In genomic region chrX:73827406-73827805, GRCh38 we compare ENCODE assay signal across 27 cellular contexts.
"Had no signal": no experiment of that assay in that cellular context is flagged by ENCODE, and none has a peak within 500 bp of the region (broad histone marks: within the 10 kb centered on the region; RNA-seq: fewer than 3 reads in every experiment).

No MANE protein-coding gene starts in this region.

- H3K9me3 Mint-ChIP-seq: stimulated activated effector memory CD8-positive, alpha-beta T cell treated with anti-CD3 and anti-CD28 coated beads, Interleukin-12 subunit alpha, Interleukin-12 subunit beta, amount 100 ng/mL, for 72 hours; stimulated activated memory B cell treated with anti-CD40 and anti-IgM and Interleukin-4, amounts not matched to agents 10 μg/mL and 1 μg/mL and 100 μg/mL, for 72 hours; stimulated activated naive B cell treated with anti-CD40 and anti-IgM and Interleukin-4, amounts not matched to agents 10 μg/mL and 1 μg/mL and 100 μg/mL, for 72 hours; type B pancreatic cell had no signal

- ATAC-seq: stimulated activated effector memory CD8-positive, alpha-beta T cell treated with anti-CD3 and anti-CD28 coated beads, Interleukin-12 subunit alpha, Interleukin-12 subunit beta, amount 100 ng/mL, for 72 hours; stimulated activated memory B cell treated with anti-CD40 and anti-IgM and Interleukin-4, amounts not matched to agents 10 μg/mL and 1 μg/mL and 100 μg/mL, for 72 hours; stimulated activated naive B cell treated with anti-CD40 and anti-IgM and Interleukin-4, amounts not matched to agents 10 μg/mL and 1 μg/mL and 100 μg/mL, for 72 hours; stimulated activated naive CD8-positive, alpha-beta T cell treated with anti-CD3 and anti-CD28 coated beads, Interleukin-15, Interleukin-2, amounts not matched to agents 100 U/mL and 50 U/mL, for 24 hours; upper lobe of right lung had no signal

- H3K27me3 Mint-ChIP-seq: stimulated activated memory B cell treated with anti-CD40 and anti-IgM and Interleukin-4, amounts not matched to agents 10 μg/mL and 1 μg/mL and 100 μg/mL, for 72 hours; stimulated activated naive B cell treated with anti-CD40 and anti-IgM and Interleukin-4, amounts not matched to agents 10 μg/mL and 1 μg/mL and 100 μg/mL, for 72 hours had no signal

- H3K36me3 Mint-ChIP-seq: stimulated activated effector memory CD8-positive, alpha-beta T cell treated with anti-CD3 and anti-CD28 coated beads, Interleukin-12 subunit alpha, Interleukin-12 subunit beta, amount 100 ng/mL, for 72 hours; stimulated activated memory B cell treated with anti-CD40 and anti-IgM and Interleukin-4, amounts not matched to agents 10 μg/mL and 1 μg/mL and 100 μg/mL, for 72 hours; type B pancreatic cell had no signal

- H3K27me3 ChIP-seq: stomach, suprapubic skin, testis, thyroid gland, tibial artery, tibial nerve, transverse colon, upper lobe of left lung, upper lobe of right lung, uterus, vagina had no signal

- H3K4me1 Mint-ChIP-seq: stimulated activated effector memory CD8-positive, alpha-beta T cell treated with anti-CD3 and anti-CD28 coated beads, Interleukin-12 subunit alpha, Interleukin-12 subunit beta, amount 100 ng/mL, for 72 hours; stimulated activated memory B cell treated with anti-CD40 and anti-IgM and Interleukin-4, amounts not matched to agents 10 μg/mL and 1 μg/mL and 100 μg/mL, for 72 hours; stimulated activated naive B cell treated with anti-CD40 and anti-IgM and Interleukin-4, amounts not matched to agents 10 μg/mL and 1 μg/mL and 100 μg/mL, for 72 hours had no signal

- H3K4me1 ChIP-seq: stomach, suprapubic skin, testis, thyroid gland, tibial artery, tibial nerve, transverse colon, upper lobe of right lung, uterus, vagina had no signal

- H3K27ac ChIP-seq: stomach, suprapubic skin, testis, thoracic aorta, thyroid gland, tibial artery, tibial nerve, transverse colon, upper lobe of left lung, upper lobe of right lung, uterus, vagina had no signal

- H3K9me3 ChIP-seq: stomach, suprapubic skin, testis, thoracic aorta, thyroid gland, tibial artery, tibial nerve, transverse colon, upper lobe of left lung, upper lobe of right lung, uterus, vagina had no signal

- H3K36me3 ChIP-seq: suprapubic skin, thoracic aorta, tibial nerve, upper lobe of right lung, uterus had no signal

- H3K27ac Mint-ChIP-seq: stimulated activated effector memory CD8-positive, alpha-beta T cell treated with anti-CD3 and anti-CD28 coated beads, Interleukin-12 subunit alpha, Interleukin-12 subunit beta, amount 100 ng/mL, for 72 hours; stimulated activated memory B cell treated with anti-CD40 and anti-IgM and Interleukin-4, amounts not matched to agents 10 μg/mL and 1 μg/mL and 100 μg/mL, for 72 hours; stimulated activated naive B cell treated with anti-CD40 and anti-IgM and Interleukin-4, amounts not matched to agents 10 μg/mL and 1 μg/mL and 100 μg/mL, for 72 hours; type B pancreatic cell had no signal

- H3K4me3 ChIP-seq: stomach, suprapubic skin, testis, thoracic aorta, thyroid gland, tibial artery, tibial nerve, transverse colon, upper lobe of left lung, upper lobe of right lung, uterus, vagina had no signal

- H3K4me3 Mint-ChIP-seq: stimulated activated effector memory CD8-positive, alpha-beta T cell treated with anti-CD3 and anti-CD28 coated beads, Interleukin-12 subunit alpha, Interleukin-12 subunit beta, amount 100 ng/mL, for 72 hours; stimulated activated memory B cell treated with anti-CD40 and anti-IgM and Interleukin-4, amounts not matched to agents 10 μg/mL and 1 μg/mL and 100 μg/mL, for 72 hours; stimulated activated naive B cell treated with anti-CD40 and anti-IgM and Interleukin-4, amounts not matched to agents 10 μg/mL and 1 μg/mL and 100 μg/mL, for 72 hours; type B pancreatic cell had no signal

- DNase-seq: stimulated activated CD4-positive, alpha-beta T cell treated with anti-CD3 and anti-CD28 coated beads, Interleukin-2, amount 100 ng/mL, for 24 hours; stimulated activated CD4-positive, alpha-beta T cell treated with anti-CD3 and anti-CD28 coated beads, Interleukin-2, amount 100 ng/mL, for 48 hours; stimulated activated CD4-positive, alpha-beta T cell treated with anti-CD3 and anti-CD28 coated beads, Interleukin-4, amount 100 ng/mL, for 1 hour; stimulated activated CD4-positive, alpha-beta T cell treated with anti-CD3 and anti-CD28 coated beads, Interleukin-4, amount 100 ng/mL, for 24 hours; stimulated activated CD4-positive, alpha-beta T cell treated with anti-CD3 and anti-CD28 coated beads, Interleukin-4, amount 100 ng/mL, for 4 hours; stimulated activated CD8-positive, alpha-beta memory T cell treated with anti-CD3 and anti-CD28 coated beads, Interleukin-4, amount 100 ng/mL, for 48 hours; stimulated activated naive B cell treated with anti-CD40 and anti-IgM and Interleukin-4, amounts not matched to agents 10 μg/mL and 1 μg/mL and 100 μg/mL, for 72 hours; stimulated activated naive CD4-positive, alpha-beta T cell; stimulated activated naive CD4-positive, alpha-beta T cell treated with Interleukin-2 at 50 U/mL for 16 hours; stimulated activated naive CD8-positive, alpha-beta T cell treated with anti-CD3 and anti-CD28 coated beads, Interleukin-15, Interleukin-2, amounts not matched to agents 100 U/mL and 50 U/mL, for 24 hours; stomach; substantia nigra; testis; thyroid gland; tibial artery; transverse colon; trophoblast cell; upper lobe of left lung; upper lobe of right lung; uterus had no signal
